In the genomic region with DNA sequence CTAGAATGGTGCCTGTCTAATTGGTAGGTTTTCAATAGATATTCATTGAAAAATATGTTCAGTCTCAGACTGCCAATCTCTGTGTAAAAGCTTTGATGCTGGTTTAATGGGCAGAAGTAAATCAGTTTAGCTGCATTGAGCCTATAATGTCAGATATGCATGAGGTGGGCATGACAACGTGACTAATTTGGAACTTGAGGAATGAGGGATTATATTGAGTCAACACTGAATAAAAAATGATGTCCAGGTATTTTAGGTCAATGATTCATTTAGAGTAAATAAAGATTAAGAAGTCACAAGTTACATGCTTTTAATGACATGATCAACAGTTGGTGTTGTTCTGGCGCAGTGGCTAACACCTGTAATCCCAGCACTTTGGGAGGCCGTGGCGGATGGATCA, we compare ENCODE assay signal across 26 cellular contexts. TPM values are rescaled to one million over a fixed set of nuclear protein-coding genes. Genes with fewer than 3 reads are reported as not detected.
DNase-seq lines count a peak whose midpoint lies in the region; ATAC-seq and TF ChIP-seq lines count a peak whose summit lies in the region.
"Had no signal": no experiment of that assay in that cellular context is flagged by ENCODE, and none has a peak within 500 bp of the region (broad histone marks: within the 10 kb centered on the region; RNA-seq: fewer than 3 reads in every experiment).

No MANE protein-coding gene starts in this region.

- no peak overlapping the region for H3K9ac ChIP-seq in Loucy (ENCODE audit: low read depth, low read length, poor library complexity, severe bottlenecking)
- H3K9ac ChIP-seq in smooth muscle cell (ENCODE audit: low read depth), result no peak overlapping the region

- H3K9me3 Mint-ChIP-seq in activated T-cell treated with anti-CD3 and anti-CD28 coated beads, Interleukin-2, amount 50 U/mL, for 24 hours, result no peaks in the 10 kb centered on the region
- H3K9me3 Mint-ChIP-seq in activated naive CD8-positive, alpha-beta T cell treated with anti-CD3 and anti-CD28 coated beads, Interleukin-2, amount 50 U/mL, for 24 hours, result no peaks in the 10 kb centered on the region
- H3K9me3 Mint-ChIP-seq: activated B cell treated with CpG ODN at 0.5 μM for 24 hours; CD4-positive, CD25-positive, alpha-beta regulatory T cell; GM23338; stimulated activated memory B cell treated with anti-CD40 and anti-IgM and Interleukin-4, amounts not matched to agents 10 μg/mL and 1 μg/mL and 100 μg/mL, for 72 hours had no signal

- H3F3A ChIP-seq in Loucy (ENCODE audit: low read depth) (no peaks in the 10 kb centered on the region), smooth muscle cell (ENCODE audit: low read depth) (no peaks in the 10 kb centered on the region)

- H3K27ac Mint-ChIP-seq in activated T-cell treated with anti-CD3 and anti-CD28 coated beads, Interleukin-2, amount 50 U/mL, for 24 hours, result no peak overlapping the region
- H3K27ac Mint-ChIP-seq in activated naive CD8-positive, alpha-beta T cell treated with anti-CD3 and anti-CD28 coated beads, Interleukin-2, amount 50 U/mL, for 24 hours, result peak overlapping the region; percentile 36
- H3K27ac Mint-ChIP-seq: activated B cell treated with CpG ODN at 0.5 μM for 24 hours; GM23338; stimulated activated memory B cell treated with anti-CD40 and anti-IgM and Interleukin-4, amounts not matched to agents 10 μg/mL and 1 μg/mL and 100 μg/mL, for 72 hours had no signal

- H3K9me3 ChIP-seq in Loucy (ENCODE audit: insufficient read depth, low read depth, low read length), result no peaks in the 10 kb centered on the region
- H3K9me3 ChIP-seq in smooth muscle cell (replicated peaks; ENCODE audit: low read depth), result no peaks in the 10 kb centered on the region
- H3K9me3 ChIP-seq in adrenal gland (replicated peaks in 1 of 3), result no peaks in the 10 kb centered on the region
- H3K9me3 ChIP-seq: breast epithelium, lower lobe of right lung, upper lobe of left lung had no signal

- WGBS in smooth muscle cell (ENCODE audit: low lambda C conversion rate), result 100% methylated on average over 4 of the region's 4 CpGs
- 89 to 93% (median 92%) methylated on average over 4 of the region's 4 CpGs for WGBS in adrenal gland, 4 donors

- H3K4me3 ChIP-seq in Loucy (ENCODE audit: low read length, poor library complexity, severe bottlenecking), result peak overlapping the region; percentile 89
- H3K4me3 ChIP-seq in smooth muscle cell, result no peak overlapping the region
- H3K4me3 ChIP-seq in adrenal gland, result no peak overlapping the region
- H3K4me3 ChIP-seq: breast epithelium, GM23338, lower lobe of right lung, upper lobe of left lung had no signal

- TF ChIP-seq POLR2A in adrenal gland (IDR thresholded peaks at IDR 0.05), result no peak

- no peak overlapping the region for H2AFZ ChIP-seq in Loucy (ENCODE audit: low read length)
- no peak overlapping the region for H2AFZ ChIP-seq in smooth muscle cell (ENCODE audit: low read depth)
- H2AFZ ChIP-seq: GM23338 had no signal

- H3K36me3 Mint-ChIP-seq in activated T-cell treated with anti-CD3 and anti-CD28 coated beads, Interleukin-2, amount 50 U/mL, for 24 hours (ENCODE audit: low read depth), result peaks cover 77% of the 10 kb centered on the region
- peaks cover 50% of the 10 kb centered on the region for H3K36me3 Mint-ChIP-seq in activated naive CD8-positive, alpha-beta T cell treated with anti-CD3 and anti-CD28 coated beads, Interleukin-2, amount 50 U/mL, for 24 hours (ENCODE audit: low read depth)

- H3K27me3 ChIP-seq in Loucy (ENCODE audit: insufficient read depth, low read length, poor library complexity, severe bottlenecking) (no peaks in the 10 kb centered on the region), smooth muscle cell (ENCODE audit: low read depth) (no peaks in the 10 kb centered on the region), adrenal gland (no peaks in the 10 kb centered on the region)
- H3K27me3 ChIP-seq: breast epithelium, upper lobe of left lung had no signal

- no peak overlapping the region for H3K27ac ChIP-seq in smooth muscle cell (ENCODE audit: low read depth)
- H3K27ac ChIP-seq in adrenal gland, result no peak overlapping the region
- H3K27ac ChIP-seq: breast epithelium, lower lobe of right lung, upper lobe of left lung had no signal

- H3K27me3 Mint-ChIP-seq in activated T-cell treated with anti-CD3 and anti-CD28 coated beads, Interleukin-2, amount 50 U/mL, for 24 hours, result no peaks in the 10 kb centered on the region
- no peaks in the 10 kb centered on the region for H3K27me3 Mint-ChIP-seq in activated naive CD8-positive, alpha-beta T cell treated with anti-CD3 and anti-CD28 coated beads, Interleukin-2, amount 50 U/mL, for 24 hours
- H3K27me3 Mint-ChIP-seq: activated B cell treated with CpG ODN at 0.5 μM for 24 hours; CD4-positive, CD25-positive, alpha-beta regulatory T cell; stimulated activated memory B cell treated with anti-CD40 and anti-IgM and Interleukin-4, amounts not matched to agents 10 μg/mL and 1 μg/mL and 100 μg/mL, for 72 hours had no signal

- ATAC-seq in activated naive CD8-positive, alpha-beta T cell treated with anti-CD3 and anti-CD28 coated beads, Interleukin-2, amount 50 U/mL, for 24 hours, result no peak
- ATAC-seq: GM23338; lower lobe of right lung; naive thymus-derived CD4-positive, alpha-beta T cell; stimulated activated memory B cell treated with anti-CD40 and anti-IgM and Interleukin-4, amounts not matched to agents 10 μg/mL and 1 μg/mL and 100 μg/mL, for 72 hours had no signal

- H4K20me1 ChIP-seq in Loucy (ENCODE audit: insufficient read depth, low read length, poor library complexity, severe bottlenecking) (peaks cover 26% of the 10 kb centered on the region), smooth muscle cell (ENCODE audit: low read depth) (peaks cover 14% of the 10 kb centered on the region)

- H3K4me1 ChIP-seq in Loucy (ENCODE audit: insufficient read depth, low read length, poor library complexity, severe bottlenecking), result peaks cover 41% of the 10 kb centered on the region
- H3K4me1 ChIP-seq in smooth muscle cell (ENCODE audit: low read depth), result peaks cover 19% of the 10 kb centered on the region
- peaks cover 7 to 31% of the 10 kb centered on the region in 2 donors for H3K4me1 ChIP-seq in adrenal gland (replicated peaks in 1 of 2)

- peaks cover 12% of the 10 kb centered on the region; the same call in 1 of the 2 replicates for H3K36me3 ChIP-seq in Loucy (ENCODE audit: insufficient read depth, low read length)
- H3K36me3 ChIP-seq in smooth muscle cell (ENCODE audit: low read depth), result peaks cover 16% of the 10 kb centered on the region
- H3K36me3 ChIP-seq in adrenal gland (replicated peaks in 1 of 2), result peaks cover 0 to 12% of the 10 kb centered on the region in 2 donors

- TF ChIP-seq CTCF in Loucy (conservative IDR thresholded peaks at IDR 0.05; ENCODE audit: low read length) (no peak), smooth muscle cell (IDR thresholded peaks at IDR 0.05; ENCODE audit: borderline replicate concordance, insufficient read depth, poor library complexity, severe bottlenecking) (no peak), adrenal gland (IDR thresholded peaks at IDR 0.05) (no peak)

- no peak for DNase-seq in activated T-cell treated with anti-CD3 and anti-CD28 coated beads, Interleukin-2, amount 50 U/mL, for 24 hours
- DNase-seq in activated T-cell treated with anti-CD3 and anti-CD28 coated beads, Interleukin-2, amount 50 U/mL, for 1 hour, result no peak
- DNase-seq in activated naive CD8-positive, alpha-beta T cell treated with anti-CD3 and anti-CD28 coated beads, Interleukin-2, amount 50 U/mL, for 24 hours, result no peak
- DNase-seq in renal cortical epithelial cell (ENCODE audit: low read depth) (peak; percentile 26), smooth muscle cell (lab: John Stamatoyannopoulos, UW; ENCODE audit: unreplicated experiment) (no peak), adrenal gland (no peak), NCI-H2081 treated with DMSO at 0.1 percent for 48 hours (lab: John Stamatoyannopoulos, UW) (no peak)
- DNase-seq: activated B cell treated with CpG ODN at 0.5 μM for 24 hours; activated CD4-positive, alpha-beta T cell treated with anti-CD3 and anti-CD28 coated beads, Interleukin-2, amount 50 U/mL, for 1 hour; activated T-cell treated with anti-CD3 and anti-CD28 coated beads, Interleukin-2, amount 50 U/mL, for 48 hours; amniotic stem cell; CD4-positive, CD25-positive, alpha-beta regulatory T cell; hippocampal formation; KBM-7; lower lobe of right lung; MM.1S; naive thymus-derived CD4-positive, alpha-beta T cell; NCI-H1436; NCI-H226; NCI-H69; T-helper 1 cell; upper lobe of left lung had no signal

- peak overlapping the region; percentile 97 for H3K4me3 Mint-ChIP-seq in activated T-cell treated with anti-CD3 and anti-CD28 coated beads, Interleukin-2, amount 50 U/mL, for 24 hours
- H3K4me3 Mint-ChIP-seq in activated naive CD8-positive, alpha-beta T cell treated with anti-CD3 and anti-CD28 coated beads, Interleukin-2, amount 50 U/mL, for 24 hours, result no peak overlapping the region
- H3K4me3 Mint-ChIP-seq: activated B cell treated with CpG ODN at 0.5 μM for 24 hours; GM23338; stimulated activated memory B cell treated with anti-CD40 and anti-IgM and Interleukin-4, amounts not matched to agents 10 μg/mL and 1 μg/mL and 100 μg/mL, for 72 hours had no signal

- H3K4me1 Mint-ChIP-seq in activated T-cell treated with anti-CD3 and anti-CD28 coated beads, Interleukin-2, amount 50 U/mL, for 24 hours (ENCODE audit: low read depth), result peaks cover 48% of the 10 kb centered on the region
- peaks cover 46% of the 10 kb centered on the region for H3K4me1 Mint-ChIP-seq in activated naive CD8-positive, alpha-beta T cell treated with anti-CD3 and anti-CD28 coated beads, Interleukin-2, amount 50 U/mL, for 24 hours

- H3K79me2 ChIP-seq in Loucy (ENCODE audit: insufficient read depth, low read length) (peaks cover 54% of the 10 kb centered on the region), smooth muscle cell (ENCODE audit: low read depth) (peaks cover 48% of the 10 kb centered on the region)

- intact Hi-C loops in adrenal gland (cut with DNase I), result no loop called here

- H3K4me2 ChIP-seq in Loucy (ENCODE audit: low read depth, low read length, poor library complexity, severe bottlenecking), result peak overlapping the region; percentile 76
- no peak overlapping the region for H3K4me2 ChIP-seq in smooth muscle cell
- H3K4me2 ChIP-seq: GM23338 had no signal

- no peaks in the 10 kb centered on the region for H3K9me2 ChIP-seq in Loucy (replicated peaks; ENCODE audit: low read depth, low read length)

RNA-seq across cellular contexts. Expression of gene WDR3, which starts 3.0 kb away (rescaled TPM):
- total RNA-seq in renal cortical epithelial cell (20.5 and 47.1 TPM in 2 replicates), smooth muscle cell (17.3 and 19.7 TPM in 2 replicates), adrenal gland (10 to 100 TPM in 7 of 8 donors, 1 to 10 TPM in 1; 9.9 to 41.8 (median 27.8) TPM)
- polyA plus RNA-seq in smooth muscle cell (12.9 and 13.4 TPM in 2 replicates), adrenal gland (10 to 100 TPM in 1 of 3 donors, 1 to 10 TPM in 2; 2.8 to 57.4 (median 3.0) TPM)

RNA-seq across cellular contexts. Expression of gene GDAP2, which starts 3.2 kb away (rescaled TPM):
- total RNA-seq in renal cortical epithelial cell (17.0 and 38.1 TPM in 2 replicates), smooth muscle cell (30.1 and 41.2 TPM in 2 replicates), adrenal gland (10 to 100 TPM; 11.0 to 33.2 (median 25.1) TPM)
- polyA plus RNA-seq in smooth muscle cell (10.5 and 17.3 TPM in 2 replicates), adrenal gland (10 to 100 TPM in 1 of 3 donors, 1 to 10 TPM in 2; 2.2 to 14.5 (median 3.5) TPM)
